ENCODE assay signal across 13 cellular contexts in genomic region chr1:168609133-168609715, GRCh38. TPM values are rescaled to one million over a fixed set of nuclear protein-coding genes. Genes with fewer than 3 reads are reported as not detected.
DNase-seq lines count a peak whose midpoint lies in the region; TF ChIP-seq lines count a peak whose summit lies in the region.
"Had no signal": no experiment of that assay in that cellular context is flagged by ENCODE, and none has a peak within 500 bp of the region (broad histone marks: within the 10 kb centered on the region; RNA-seq: fewer than 3 reads in every experiment).

No MANE protein-coding gene starts in this region.

- H3K4me2 ChIP-seq in GM23248 (ENCODE audit: unreplicated experiment): peak overlapping the region; percentile 52
- no peak overlapping the region for H3K4me2 ChIP-seq in mammary epithelial cell (ENCODE audit: insufficient read depth, low read depth, low read length)
- H3K4me2 ChIP-seq in hepatocyte: no peak overlapping the region
- no peak overlapping the region for H3K4me2 ChIP-seq in Karpas-422 (ENCODE audit: low read depth, low read length, poor library complexity, severe bottlenecking)

- in situ Hi-C loops in GM23248 (cut with MboI) (loop anchor here (10.0 kb wide), 2 partner anchors 516 to 736 kb away; no protein-coding TSS in a partner anchor), mammary epithelial cell (cut with MboI; ENCODE audit: low sequenced_read_pairs in 2 of 2) (loop anchor here (10.0 kb wide), 3 partner anchors 526 to 936 kb away; no protein-coding TSS in a partner anchor)

- H3K27me3 ChIP-seq in GM23248 (replicated peaks; ENCODE audit: insufficient read depth) (no peaks in the 10 kb centered on the region), mammary epithelial cell (ENCODE audit: insufficient read depth, low read length) (no peaks in the 10 kb centered on the region), hepatocyte (no peaks in the 10 kb centered on the region), Karpas-422 (ENCODE audit: low read length) (no peaks in the 10 kb centered on the region)
- H3K27me3 ChIP-seq: upper lobe of left lung had no signal

- no peak overlapping the region for H3K27ac ChIP-seq in GM23248
- H3K27ac ChIP-seq in mammary epithelial cell (ENCODE audit: insufficient read depth, low read depth, low read length): no peak overlapping the region
- no peak overlapping the region for H3K27ac ChIP-seq in hepatocyte
- H3K27ac ChIP-seq in Karpas-422 (ENCODE audit: low read length): no peak overlapping the region
- H3K27ac ChIP-seq: upper lobe of left lung had no signal

- H3K4me3 Mint-ChIP-seq in endothelial cell (ENCODE audit: unreplicated experiment): no peak overlapping the region
- H3K4me3 Mint-ChIP-seq: T-helper 1 cell treated with Interleukin-12 subunit alpha and Interleukin-12 subunit beta and Interleukin-4 antibody, amounts not matched to agents 30 μg/mL and 1 μg/mL, for 36 hours had no signal

- H3K27ac Mint-ChIP-seq in endothelial cell (ENCODE audit: unreplicated experiment): no peak overlapping the region
- H3K27ac Mint-ChIP-seq: T-helper 1 cell treated with Interleukin-12 subunit alpha and Interleukin-12 subunit beta and Interleukin-4 antibody, amounts not matched to agents 30 μg/mL and 1 μg/mL, for 36 hours had no signal

- BruUV-seq in mammary epithelial cell (replicated peaks; lab: Mats Ljungman, UMichigan): no TSS peak

- H3K9me3 ChIP-seq in GM23248 (ENCODE audit: low read depth) (no peaks in the 10 kb centered on the region), mammary epithelial cell (replicated peaks; ENCODE audit: insufficient read depth, low read length) (no peaks in the 10 kb centered on the region), hepatocyte (ENCODE audit: low read depth) (no peaks in the 10 kb centered on the region), Karpas-422 (ENCODE audit: low read length) (no peaks in the 10 kb centered on the region)
- H3K9me3 ChIP-seq: upper lobe of left lung had no signal

- no peak overlapping the region for H3K9ac ChIP-seq in GM23248
- no peak overlapping the region for H3K9ac ChIP-seq in mammary epithelial cell (ENCODE audit: insufficient read depth, low read length)
- no peak overlapping the region for H3K9ac ChIP-seq in Karpas-422 (ENCODE audit: low read length)

- CTCF ChIA-PET in mammary epithelial cell (lab: Charles Lee; ENCODE audit: low non-redundant PET): no interaction called here

- H3K4me1 ChIP-seq in GM23248 (ENCODE audit: insufficient read depth) (no peaks in the 10 kb centered on the region), mammary epithelial cell (ENCODE audit: insufficient read depth, low read length) (peaks cover 6% of the 10 kb centered on the region), hepatocyte (ENCODE audit: insufficient read depth) (peaks cover 7% of the 10 kb centered on the region), Karpas-422 (ENCODE audit: low read length) (no peaks in the 10 kb centered on the region)

- peak overlapping the region; percentile 29; the same call in 1 of the 2 replicates for H2AFZ ChIP-seq in GM23248
- peak overlapping the region; percentile 34 for H2AFZ ChIP-seq in mammary epithelial cell (ENCODE audit: low read depth, low read length)
- H2AFZ ChIP-seq in hepatocyte: no peak overlapping the region
- H2AFZ ChIP-seq in Karpas-422 (ENCODE audit: low read length): no peak overlapping the region

- H4K20me1 ChIP-seq in GM23248 (ENCODE audit: insufficient read depth): no peaks in the 10 kb centered on the region
- H4K20me1 ChIP-seq in mammary epithelial cell (ENCODE audit: insufficient read depth, low read length): no peaks in the 10 kb centered on the region
- no peaks in the 10 kb centered on the region for H4K20me1 ChIP-seq in hepatocyte (ENCODE audit: insufficient read depth, poor library complexity, severe bottlenecking)
- H4K20me1 ChIP-seq in Karpas-422 (ENCODE audit: insufficient read depth, low read depth, low read length): no peaks in the 10 kb centered on the region

- H3K27me3 Mint-ChIP-seq in endothelial cell (ENCODE audit: unreplicated experiment): no peaks in the 10 kb centered on the region

- intact Hi-C loops in mammary epithelial cell (cut with micrococcal nuclease): loop anchor here (10.0 kb wide), 1 partner anchor 176 kb away; no protein-coding TSS in a partner anchor

- H3K4me3 ChIP-seq in GM23248 (peak overlapping the region; percentile 32; the same call in 1 of the 2 replicates), mammary epithelial cell (replicated peaks in 1 of 3; ENCODE audit: insufficient read depth in 1 of 3, low read depth in 2 of 3, low read length in 3 of 3) (no peak overlapping the region), hepatocyte (no peak overlapping the region), Karpas-422 (ENCODE audit: low read length) (no peak overlapping the region)
- H3K4me3 ChIP-seq: upper lobe of left lung had no signal

- DNase-seq in GM23248 (peak; percentile 82), mammary epithelial cell (no peak), hepatocyte (ENCODE audit: low spot score) (peak; percentile 27), renal cortical epithelial cell (ENCODE audit: low read depth) (peak; percentile 64), Karpas-422 (no peak), endothelial cell (ENCODE audit: low spot score) (no peak), AML-193 (lab: John Stamatoyannopoulos, UW) (no peak), GF-D8 (lab: John Stamatoyannopoulos, UW) (no peak)
- DNase-seq: activated T-cell treated with anti-CD3 and anti-CD28 coated beads, Interleukin-2, amount 50 U/mL, for 1 hour; NCI-H187 treated with DMSO at 0.1 percent for 48 hours; upper lobe of left lung had no signal

- H3K9me2 ChIP-seq in GM23248 (ENCODE audit: insufficient read depth) (no peaks in the 10 kb centered on the region), hepatocyte (replicated peaks; ENCODE audit: insufficient read depth) (no peaks in the 10 kb centered on the region), Karpas-422 (replicated peaks; ENCODE audit: insufficient read depth, low read length) (no peaks in the 10 kb centered on the region)

- no peaks in the 10 kb centered on the region for H3K36me3 ChIP-seq in GM23248 (ENCODE audit: low read depth)
- H3K36me3 ChIP-seq in mammary epithelial cell (ENCODE audit: insufficient read depth, low read length): no peaks in the 10 kb centered on the region
- no peaks in the 10 kb centered on the region for H3K36me3 ChIP-seq in hepatocyte (replicated peaks; ENCODE audit: insufficient read depth, low read depth)
- no peaks in the 10 kb centered on the region for H3K36me3 ChIP-seq in Karpas-422 (ENCODE audit: insufficient read depth, low read length)
- H3K36me3 ChIP-seq: upper lobe of left lung had no signal

- no peaks in the 10 kb centered on the region for H3F3A ChIP-seq in GM23248 (ENCODE audit: insufficient read depth)

- TF ChIP-seq CTCF in mammary epithelial cell (conservative IDR thresholded peaks at IDR 0.05 in 1 of 2, IDR thresholded peaks at IDR 0.05 in 1 of 2; ENCODE audit: extremely low read depth in 1 of 2, insufficient read depth in 1 of 2, low read depth in 1 of 2, low read length in 2 of 2) (no peak), hepatocyte (IDR thresholded peaks at IDR 0.05; ENCODE audit: poor library complexity) (no peak), endothelial cell (IDR thresholded peaks at IDR 0.05; ENCODE audit: unreplicated experiment) (no peak)

- dilution Hi-C loops in mammary epithelial cell (cut with HindIII; ENCODE audit: low sequenced_read_pairs): no loop called here

- no peaks in the 10 kb centered on the region for H3K9me3 Mint-ChIP-seq in endothelial cell (ENCODE audit: unreplicated experiment)
- H3K9me3 Mint-ChIP-seq: T-helper 1 cell treated with Interleukin-12 subunit alpha and Interleukin-12 subunit beta and Interleukin-4 antibody, amounts not matched to agents 30 μg/mL and 1 μg/mL, for 36 hours had no signal

- H3K79me2 ChIP-seq in GM23248 (ENCODE audit: insufficient read depth) (no peaks in the 10 kb centered on the region), mammary epithelial cell (ENCODE audit: insufficient read depth, low read length) (no peaks in the 10 kb centered on the region), hepatocyte (no peaks in the 10 kb centered on the region), Karpas-422 (ENCODE audit: low read length) (no peaks in the 10 kb centered on the region)

- H3K4me1 Mint-ChIP-seq in endothelial cell (ENCODE audit: unreplicated experiment): no peaks in the 10 kb centered on the region

- WGBS in GM23248 (ENCODE audit: low coverage in 1 of 2, low lambda C conversion rate in 2 of 2, missing lambda C conversion rate in 2 of 2), 2 experiments: 21 to 33% methylated on average over 17 of the region's 17 CpGs
- whole genome bisulfite sequencing in mammary epithelial cell (ENCODE audit: low coverage, missing lambda C conversion rate): 53% methylated on average over 16 of the region's 17 CpGs
- 81% methylated on average over 17 of the region's 17 CpGs for WGBS in hepatocyte (ENCODE audit: low lambda C conversion rate, missing lambda C conversion rate)

- H3K36me3 Mint-ChIP-seq in endothelial cell (ENCODE audit: low read depth, unreplicated experiment): no peaks in the 10 kb centered on the region

RNA-seq across cellular contexts. Expression of gene XCL1, which starts 32.8 kb away (rescaled TPM):
- not detected in 2 replicates for total RNA-seq in GM23248 (2014; rRNA removed; shearing (Covaris generic))
- polyA plus RNA-seq in GM23248 (2016; fragmentation: Nextera tagmentation; extraction: Ambion mirVana) (not detected in 2 replicates), mammary epithelial cell (not detected), hepatocyte (0.24 and 0.89 TPM in 2 replicates)
- total RNA-seq in mammary epithelial cell (not detected), hepatocyte (0.23 TPM in 1 of 2 replicates, not detected in the other), renal cortical epithelial cell (not detected in 2 replicates), endothelial cell (ENCODE audit: unreplicated experiment) (not detected)
- polyA minus RNA-seq in mammary epithelial cell: not detected
- not detected in 2 replicates for total RNA-seq in Karpas-422 (2014; rRNA removed; shearing (Covaris generic); ENCODE audit: low replicate concordance)
- total RNA-seq: glomerular endothelial cell had no signal

Comparison
In these comparisons a context has a peak if more than half of its experiments do, and no peak if none do; other contexts are left out.
1. DNase-seq: peak in GM23248 (single experiment), hepatocyte (single experiment) and renal cortical epithelial cell (single experiment); none in mammary epithelial cell (single experiment), Karpas-422 (single experiment), endothelial cell (single experiment), AML-193 (0 of 2) and GF-D8 (single experiment).
2. H2AFZ ChIP-seq: peak in GM23248 (single experiment) and mammary epithelial cell (single experiment); none in hepatocyte (single experiment) and Karpas-422 (single experiment).